ENCODE assay signal across 1 cellular context in genomic region chr9:69745716-69746538, GRCh38.
A peak's percentile ranks its signal among the peaks of the same experiment; 100 is the strongest.
TF ChIP-seq lines count a peak whose summit lies in the region.

No MANE protein-coding gene starts in this region.

TF ChIP-seq in K562, 482 proteins besides CTCF, POLR2A, EP300 and RAD21 (continued from another document):
- TF ChIP-seq MGA (IDR thresholded peaks at IDR 0.05) = no peak
- peak; percentile 79 for TF ChIP-seq C11orf30 (IDR thresholded peaks at IDR 0.05; ENCODE audit: low read depth)
